15 cellular contexts compared by ENCODE assay signal in genomic region chr10:6207658-6208057, GRCh38. TPM values are rescaled to one million over a fixed set of nuclear protein-coding genes. Genes with fewer than 3 reads are reported as not detected.
DNase-seq lines count a peak whose midpoint lies in the region; ATAC-seq, FAIRE-seq and TF ChIP-seq lines count a peak whose summit lies in the region.
"Had no signal": no experiment of that assay in that cellular context is flagged by ENCODE, and none has a peak within 500 bp of the region (broad histone marks: within the 10 kb centered on the region; RNA-seq: fewer than 3 reads in every experiment).

No MANE protein-coding gene starts in this region.

- H3K4me3 Mint-ChIP-seq in activated T-helper 1 cell treated with anti-CD3 and anti-CD28 coated beads, Interleukin-12 subunit alpha, Interleukin-12 subunit beta, Interleukin-2, Interleukin-4 antibody, amounts not matched to agents 30 ng/mL and 10 ng/mL and 1 ng/mL, durations not matched to agents 14 hours and 24 hours and 36 hours: peak overlapping the region; percentile 68
- H3K4me3 Mint-ChIP-seq: B cell, IgD-negative memory B cell had no signal

- TF ChIP-seq RAD21 in HepG2 (CRISPR knock-in tag; IDR thresholded peaks at IDR 0.05): no peak

- H4K20me1 ChIP-seq in BLaER1 (peaks cover 80% of the 10 kb centered on the region), HepG2 (ENCODE audit: insufficient read depth, low read length) (peaks cover 22% of the 10 kb centered on the region; the same call in 1 of the 2 replicates), PC-3 (ENCODE audit: low read length) (peaks cover 17% of the 10 kb centered on the region)

- no peaks in the 10 kb centered on the region for H3K9me2 ChIP-seq in PC-3 (replicated peaks; ENCODE audit: low read length)

- H3K4me3 ChIP-seq in BLaER1: no peak overlapping the region
- H3K4me3 ChIP-seq in HEK293 (ENCODE audit: low read depth, low read length): no peak overlapping the region
- H3K4me3 ChIP-seq in HepG2 (replicated peaks in 1 of 3; ENCODE audit: insufficient read depth in 1 of 3, low read depth in 2 of 3, low read length in 3 of 3): no peak overlapping the region
- H3K4me3 ChIP-seq in PC-3 (ENCODE audit: low read length): no peak overlapping the region
- H3K4me3 ChIP-seq in suprapubic skin: no peak overlapping the region
- H3K4me3 ChIP-seq: heart left ventricle, tibial nerve had no signal

- intact Hi-C loops in activated T-helper 1 cell treated with anti-CD3 and anti-CD28 coated beads, Interleukin-12 subunit alpha, Interleukin-12 subunit beta, Interleukin-2, Interleukin-4 antibody, amounts not matched to agents 30 ng/mL and 10 ng/mL and 1 ng/mL, durations not matched to agents 14 hours and 24 hours and 36 hours (cut with micrococcal nuclease): no loop called here
- intact Hi-C loops in HepG2 (cut with micrococcal nuclease; ENCODE audit: unreplicated experiment) (no loop called here), left colon (cut with DNase I, micrococcal nuclease) (loop anchor here in 1 of 2 donors (10.0 kb wide), 1 partner anchor 83 kb away; no protein-coding TSS in a partner anchor), PC-3 (cut with micrococcal nuclease) (no loop called here)

- FAIRE-seq in HepG2 (lab: Jason Lieb, UNC): no peak
- FAIRE-seq: H1 had no signal

- H3K4me1 ChIP-seq in BLaER1: peaks cover 67% of the 10 kb centered on the region
- peaks cover 12% of the 10 kb centered on the region for H3K4me1 ChIP-seq in HEK293 (ENCODE audit: control insufficient read depth, insufficient read depth, low read length)
- peaks cover 23% of the 10 kb centered on the region for H3K4me1 ChIP-seq in HepG2 (ENCODE audit: insufficient read depth, low read length)
- H3K4me1 ChIP-seq in PC-3 (ENCODE audit: insufficient read depth, low read length): peaks cover 9% of the 10 kb centered on the region; the same call in 1 of the 2 replicates
- H3K4me1 ChIP-seq in suprapubic skin: peaks cover 30% of the 10 kb centered on the region

- WGBS in HepG2 (ENCODE audit: low lambda C conversion rate): 85% methylated on average over 4 of the region's 4 CpGs
- 91% methylated on average over 4 of the region's 4 CpGs for WGBS in suprapubic skin

- H3K36me3 Mint-ChIP-seq in activated T-helper 1 cell treated with anti-CD3 and anti-CD28 coated beads, Interleukin-12 subunit alpha, Interleukin-12 subunit beta, Interleukin-2, Interleukin-4 antibody, amounts not matched to agents 30 ng/mL and 10 ng/mL and 1 ng/mL, durations not matched to agents 14 hours and 24 hours and 36 hours (ENCODE audit: low read depth): peaks cover 16% of the 10 kb centered on the region
- H3K36me3 Mint-ChIP-seq: IgD-negative memory B cell had no signal

- no peak for ATAC-seq in HepG2
- no peak for ATAC-seq in left colon
- no peak for ATAC-seq in PC-3
- ATAC-seq: heart left ventricle had no signal

- no peaks in the 10 kb centered on the region for H3K27me3 Mint-ChIP-seq in activated T-helper 1 cell treated with anti-CD3 and anti-CD28 coated beads, Interleukin-12 subunit alpha, Interleukin-12 subunit beta, Interleukin-2, Interleukin-4 antibody, amounts not matched to agents 30 ng/mL and 10 ng/mL and 1 ng/mL, durations not matched to agents 14 hours and 24 hours and 36 hours (ENCODE audit: insufficient read depth)
- H3K27me3 Mint-ChIP-seq: B cell, IgD-negative memory B cell had no signal

- H3K4me2 ChIP-seq in BLaER1 (peak overlapping the region; percentile 72), HepG2 (ENCODE audit: low read depth, low read length) (no peak overlapping the region), PC-3 (ENCODE audit: low read length) (no peak overlapping the region)

- H3K79me2 ChIP-seq in HepG2 (ENCODE audit: insufficient read depth, low read length) (peaks cover 19% of the 10 kb centered on the region), PC-3 (ENCODE audit: low read length) (peaks cover 67% of the 10 kb centered on the region)

- peak overlapping the region; percentile 86 for H3K27ac Mint-ChIP-seq in activated T-helper 1 cell treated with anti-CD3 and anti-CD28 coated beads, Interleukin-12 subunit alpha, Interleukin-12 subunit beta, Interleukin-2, Interleukin-4 antibody, amounts not matched to agents 30 ng/mL and 10 ng/mL and 1 ng/mL, durations not matched to agents 14 hours and 24 hours and 36 hours

- no TSS peak for BruUV-seq in HepG2 (replicated peaks; lab: Mats Ljungman, UMichigan)
- BruUV-seq in PC-3 (replicated peaks; lab: Mats Ljungman, UMichigan): no TSS peak

- in situ Hi-C loops in HepG2 (cut with HindIII; ENCODE audit: extremely low pct_ligation_motif_present, low pct_unique_long_range_greater_than_20kb): no loop called here

- H3F3A ChIP-seq in PC-3 (ENCODE audit: low read length, unreplicated experiment): no peaks in the 10 kb centered on the region

- H3K36me3 ChIP-seq in BLaER1: peaks cover 17% of the 10 kb centered on the region
- no peaks in the 10 kb centered on the region for H3K36me3 ChIP-seq in HEK293 (ENCODE audit: control insufficient read depth in 2 of 2, insufficient read depth in 1 of 2, low read length in 2 of 2)
- H3K36me3 ChIP-seq in HepG2 (replicated peaks in 1 of 2; ENCODE audit: control insufficient read depth in 1 of 2, insufficient read depth in 2 of 2, low read length in 2 of 2): peaks cover 0 to 5% of the 10 kb centered on the region in 2 experiments; a peak in 2 of 5 replicates
- no peaks in the 10 kb centered on the region for H3K36me3 ChIP-seq in PC-3 (ENCODE audit: low read depth, low read length)
- no peaks in the 10 kb centered on the region for H3K36me3 ChIP-seq in suprapubic skin
- H3K36me3 ChIP-seq: tibial nerve had no signal

- H3K9me3 ChIP-seq in BLaER1 (no peaks in the 10 kb centered on the region), HEK293 (ENCODE audit: control insufficient read depth, insufficient read depth, low read depth, low read length) (no peaks in the 10 kb centered on the region), HepG2 (ENCODE audit: low read length) (no peaks in the 10 kb centered on the region), PC-3 (ENCODE audit: low read length) (no peaks in the 10 kb centered on the region), suprapubic skin (no peaks in the 10 kb centered on the region)
- H3K9me3 ChIP-seq: heart left ventricle, tibial nerve had no signal

- H2AFZ ChIP-seq in HepG2 (ENCODE audit: low read length): no peak overlapping the region
- H2AFZ ChIP-seq in PC-3 (ENCODE audit: low read length): no peak overlapping the region

- POLR2A ChIA-PET in HEK293 (lab: Yijun Ruan, JAX): interaction anchor here (0.7 kb wide), 1 partner anchor 120 kb away, joined by 7 read pairs; no protein-coding TSS in a partner anchor
- POLR2A ChIA-PET in HepG2 (lab: Yijun Ruan, JAX): no interaction called here
- POLR2A ChIA-PET in PC-3 (lab: Charles Lee; ENCODE audit: unreplicated experiment): interaction anchor here (1.0 kb wide), 1 partner anchor 68 kb away, joined by 3 read pairs; no protein-coding TSS in a partner anchor

- H3K4me1 Mint-ChIP-seq in activated T-helper 1 cell treated with anti-CD3 and anti-CD28 coated beads, Interleukin-12 subunit alpha, Interleukin-12 subunit beta, Interleukin-2, Interleukin-4 antibody, amounts not matched to agents 30 ng/mL and 10 ng/mL and 1 ng/mL, durations not matched to agents 14 hours and 24 hours and 36 hours (ENCODE audit: low read depth): peaks cover 25% of the 10 kb centered on the region

- no peaks in the 10 kb centered on the region for H3K9me3 Mint-ChIP-seq in activated T-helper 1 cell treated with anti-CD3 and anti-CD28 coated beads, Interleukin-12 subunit alpha, Interleukin-12 subunit beta, Interleukin-2, Interleukin-4 antibody, amounts not matched to agents 30 ng/mL and 10 ng/mL and 1 ng/mL, durations not matched to agents 14 hours and 24 hours and 36 hours
- H3K9me3 Mint-ChIP-seq: IgD-negative memory B cell had no signal

- H3K27me3 ChIP-seq in BLaER1: no peaks in the 10 kb centered on the region
- H3K27me3 ChIP-seq in HepG2 (ENCODE audit: control insufficient read depth in 1 of 2, insufficient read depth in 2 of 2, low read length in 2 of 2): no peaks in the 10 kb centered on the region
- H3K27me3 ChIP-seq in PC-3 (ENCODE audit: low read length): no peaks in the 10 kb centered on the region
- H3K27me3 ChIP-seq in suprapubic skin: no peaks in the 10 kb centered on the region
- H3K27me3 ChIP-seq: heart left ventricle, tibial nerve had no signal

- TF ChIP-seq POLR2A in HepG2 (IDR thresholded peaks at IDR 0.05; ENCODE audit: insufficient read depth in 1 of 2, low read depth in 2 of 2, low read length in 2 of 2) (no peak), suprapubic skin (IDR thresholded peaks at IDR 0.05) (no peak)

- CTCF ChIA-PET in HEK293 (lab: Yijun Ruan, JAX) (interaction anchor here (0.5 to 0.7 kb wide), 2 partner anchors 194 to 224 kb away, joined by 3 read pairs; no protein-coding TSS in a partner anchor), HepG2 (lab: Yijun Ruan, JAX; ENCODE audit: low intra/inter-chr PET ratio, low total read pairs) (no interaction called here), PC-3 (lab: Charles Lee) (no interaction called here)

- TF ChIP-seq EP300 in HepG2 (IDR thresholded peaks at IDR 0.05; ENCODE audit: low read depth in 2 of 2, low read length in 2 of 2): no peak
- TF ChIP-seq EP300 in HepG2 (CRISPR knock-in tag; IDR thresholded peaks at IDR 0.05; ENCODE audit: borderline replicate concordance): no peak
- TF ChIP-seq EP300 in suprapubic skin (IDR thresholded peaks at IDR 0.05): no peak

- H3K27ac ChIP-seq in BLaER1 (no peak overlapping the region), HEK293 (ENCODE audit: extremely low read depth, low read depth, low read length) (no peak overlapping the region), HepG2 (ENCODE audit: extremely low read length, insufficient read depth, low read length) (no peak overlapping the region), PC-3 (ENCODE audit: low read length) (no peak overlapping the region), suprapubic skin (no peak overlapping the region)
- H3K27ac ChIP-seq: heart left ventricle, tibial nerve had no signal

- no peak for DNase-seq in activated T-helper 1 cell treated with anti-CD3 and anti-CD28 coated beads, Interleukin-12 subunit alpha, Interleukin-12 subunit beta, Interleukin-2, Interleukin-4 antibody, amounts not matched to agents 30 ng/mL and 10 ng/mL and 1 ng/mL, durations not matched to agents 14 hours and 24 hours and 36 hours (ENCODE audit: low spot score)
- DNase-seq in HepG2 (ENCODE audit: low spot score) (no peak), left colon (no peak), NCI-H146 (lab: John Stamatoyannopoulos, UW) (no peak), PC-3 (no peak), suprapubic skin (ENCODE audit: low spot score in 2 of 2) (no peak)
- DNase-seq: heart left ventricle, NCI-H1694 treated with DMSO at 0.1 percent for 48 hours, NCI-H526 treated with DMSO at 0.1 percent for 48 hours had no signal

- H3K9ac ChIP-seq in BLaER1: no peak overlapping the region
- H3K9ac ChIP-seq in HepG2 (ENCODE audit: insufficient read depth, low read depth, low read length): no peak overlapping the region
- no peak overlapping the region for H3K9ac ChIP-seq in PC-3 (ENCODE audit: low read length)

- no peak for TF ChIP-seq CTCF in HEK293 (tag by site-specific recombination; IDR thresholded peaks at IDR 0.05)
- no peak for TF ChIP-seq CTCF in HepG2 (CRISPR knock-in tag; IDR thresholded peaks at IDR 0.05)
- no peak for TF ChIP-seq CTCF in PC-3 (conservative IDR thresholded peaks at IDR 0.05; ENCODE audit: low read depth, low read length)
- no peak for TF ChIP-seq CTCF in suprapubic skin (IDR thresholded peaks at IDR 0.05)

RNA-seq across cellular contexts. Expression of gene PFKFB3, which starts 4.9 kb away (rescaled TPM):
- 90.3 and 93.8 TPM in 2 replicates for total RNA-seq in activated T-helper 1 cell treated with anti-CD3 and anti-CD28 coated beads, Interleukin-12 subunit alpha, Interleukin-12 subunit beta, Interleukin-2, Interleukin-4 antibody, amounts not matched to agents 30 ng/mL and 10 ng/mL and 1 ng/mL, durations not matched to agents 14 hours and 24 hours and 36 hours
- total RNA-seq in HepG2 (2016; rRNA removed; fragmentation: Illumina TruSeq; extraction: Trizol): 0.87 and 1.2 TPM in 2 replicates
- 0.18 and 0.20 TPM in 2 replicates for total RNA-seq in HepG2 (2016; cell fraction: cytosol; rRNA removed; fragmentation: Illumina TruSeq; extraction: Trizol; ENCODE audit: low read depth)
- total RNA-seq in HepG2 (2016; cell fraction: insoluble cytoplasmic fraction; rRNA removed; fragmentation: Illumina TruSeq; extraction: Trizol): 0.36 and 0.80 TPM in 2 replicates
- 0.34 and 0.37 TPM in 2 replicates for total RNA-seq in HepG2 (2016; cell fraction: membrane; rRNA removed; fragmentation: Illumina TruSeq; extraction: Trizol)
- total RNA-seq in HepG2 (2016; cell fraction: nucleus; rRNA removed; fragmentation: Illumina TruSeq; extraction: Trizol): 0.88 and 1.3 TPM in 2 replicates
- polyA plus RNA-seq in HepG2 (2011; rRNA removed): 10.9 and 13.3 TPM in 2 replicates
- polyA plus RNA-seq in HepG2 (2011; cell fraction: cytosol; rRNA removed): 3.7 and 4.8 TPM in 2 replicates
- polyA plus RNA-seq in HepG2 (2011; cell fraction: nucleus; rRNA removed): 27.2 and 51.8 TPM in 2 replicates
- polyA plus RNA-seq in HepG2 (2012): 9.2 and 16.4 TPM in 2 replicates
- polyA plus RNA-seq in HepG2 (2016; cell fraction: cytosol; fragmentation: Illumina TruSeq; extraction: Trizol; ENCODE audit: low read depth): 0.06 and 0.09 TPM in 2 replicates
- 0.51 and 0.97 TPM in 2 replicates for polyA plus RNA-seq in HepG2 (2016; cell fraction: insoluble cytoplasmic fraction; fragmentation: Illumina TruSeq; extraction: Trizol; ENCODE audit: low read depth)
- polyA plus RNA-seq in HepG2 (2016; cell fraction: membrane; fragmentation: Illumina TruSeq; extraction: Trizol; ENCODE audit: low read depth): 0.21 and 0.44 TPM in 2 replicates
- polyA plus RNA-seq in HepG2 (2016; cell fraction: nucleus; fragmentation: Illumina TruSeq; extraction: Trizol; ENCODE audit: insufficient read depth, low read depth): 1.6 and 4.3 TPM in 2 replicates
- 10.8 and 22.0 TPM in 2 replicates for polyA minus RNA-seq in HepG2 (2011; rRNA and poly(A)+ RNA removed; ENCODE audit: low replicate concordance)
- 4.5 and 7.2 TPM in 2 replicates for polyA minus RNA-seq in HepG2 (2011; cell fraction: cytosol; rRNA and poly(A)+ RNA removed)
- polyA minus RNA-seq in HepG2 (2011; cell fraction: nucleus; rRNA and poly(A)+ RNA removed): 12.1 and 13.3 TPM in 2 replicates
- 10 to 100 TPM; 19.1 to 20.2 TPM for total RNA-seq in left colon
- total RNA-seq in PC-3 (2014; rRNA removed): 19.5 and 22.7 TPM in 2 replicates
- total RNA-seq in suprapubic skin: 100 to 1,000 TPM in 1 of 4 donors, 10 to 100 TPM in 3; 40.1 to 115 (median 52.2) TPM
